ENCODE assay signal across 11 cellular contexts in the genomic region with DNA sequence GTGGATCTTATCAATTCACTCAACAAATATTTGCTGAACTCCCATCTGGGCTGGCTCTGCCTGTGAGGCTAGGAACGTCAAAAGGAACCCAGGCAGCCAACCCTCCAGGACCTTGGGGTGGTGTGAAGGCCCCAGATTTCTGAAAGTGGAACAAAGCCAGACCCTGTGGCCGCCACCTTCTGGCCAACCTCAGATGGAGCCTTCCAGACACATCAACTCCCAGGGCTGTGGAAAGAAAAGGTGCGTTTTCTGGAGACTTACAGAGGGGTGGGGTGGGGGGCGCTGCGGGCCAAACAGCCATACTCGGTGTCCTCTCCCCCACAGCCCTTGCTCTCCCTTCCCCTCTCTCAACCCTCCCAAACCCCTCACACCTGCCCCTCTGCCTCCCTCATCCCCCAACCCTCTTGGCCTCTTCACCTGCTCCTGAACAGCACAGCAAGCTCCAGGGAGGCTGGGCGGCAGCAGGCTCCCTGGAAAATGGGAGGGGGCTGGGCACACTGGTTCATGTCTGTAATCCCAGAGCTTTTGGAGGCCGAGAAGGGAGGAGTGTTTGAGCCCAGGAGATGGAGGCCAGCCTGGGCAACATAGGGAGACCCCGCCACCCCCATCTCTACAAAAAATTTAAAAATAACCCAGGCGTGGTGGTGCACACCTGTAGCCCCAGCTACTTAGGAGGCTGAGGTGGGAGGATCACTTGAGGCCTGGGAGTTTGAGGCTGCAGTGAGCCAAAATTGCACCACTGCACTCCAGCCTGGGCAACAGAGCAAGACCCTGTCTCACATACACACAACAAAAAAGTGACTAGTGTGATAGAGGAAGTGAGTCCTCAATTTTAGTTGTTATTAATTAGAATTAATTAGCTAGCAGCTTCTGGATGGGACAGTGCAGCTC. TPM values are rescaled to one million over a fixed set of nuclear protein-coding genes. Genes with fewer than 3 reads are reported as not detected.
A peak's percentile ranks its signal among the peaks of the same experiment; 100 is the strongest.
DNase-seq lines count a peak whose midpoint lies in the region; ATAC-seq and TF ChIP-seq lines count a peak whose summit lies in the region.
"Had no signal": no experiment of that assay in that cellular context is flagged by ENCODE, and none has a peak within 500 bp of the region (broad histone marks: within the 10 kb centered on the region; RNA-seq: fewer than 3 reads in every experiment).

No MANE protein-coding gene starts in this region.

- H3K9ac ChIP-seq in Karpas-422 (ENCODE audit: low read length): no peak overlapping the region

- no peaks in the 10 kb centered on the region for H3K9me3 ChIP-seq in Karpas-422 (ENCODE audit: low read length)

- H3K27me3 ChIP-seq in Karpas-422 (ENCODE audit: low read length): no peaks in the 10 kb centered on the region

- no peak overlapping the region for H3K4me3 ChIP-seq in Karpas-422 (ENCODE audit: low read length)

- DNase-seq in G401 (ENCODE audit: low spot score) (peak; percentile 19), Karpas-422 (peak; percentile 55), cerebellum (ENCODE audit: low spot score) (peak; percentile 28), sciatic nerve (ENCODE audit: low spot score) (peak; percentile 33), OCI-M2 (lab: John Stamatoyannopoulos, UW; ENCODE audit: unreplicated experiment) (no peak)
- no peak for DNase-seq in activated CD4-positive, alpha-beta T cell treated with anti-CD3 and anti-CD28 coated beads for 4 hours
- DNase-seq: activated CD4-positive, alpha-beta memory T cell treated with anti-CD3 and anti-CD28 coated beads for 36 hours; dermis blood vessel endothelial cell; NCI-H1436; stimulated activated naive CD4-positive, alpha-beta T cell had no signal

- ATAC-seq in sciatic nerve (no peak), GM18505 (IDR thresholded peaks at IDR 0.05; ENCODE audit: unreplicated experiment) (no peak)

- no peaks in the 10 kb centered on the region for H4K20me1 ChIP-seq in Karpas-422 (ENCODE audit: insufficient read depth, low read depth, low read length)

- in situ Hi-C loops in G401 (cut with HindIII; ENCODE audit: low sequenced_read_pairs): no loop called here

- peaks cover 7% of the 10 kb centered on the region for H3K4me1 ChIP-seq in Karpas-422 (ENCODE audit: low read length)

- no peaks in the 10 kb centered on the region for H3K9me2 ChIP-seq in Karpas-422 (replicated peaks; ENCODE audit: insufficient read depth, low read length)

- no peaks in the 10 kb centered on the region for H3K79me2 ChIP-seq in Karpas-422 (ENCODE audit: low read length)

- H3K4me2 ChIP-seq in Karpas-422 (ENCODE audit: low read depth, low read length, poor library complexity, severe bottlenecking): no peak overlapping the region

- no peak overlapping the region for H2AFZ ChIP-seq in Karpas-422 (ENCODE audit: low read length)

- H3K36me3 ChIP-seq in Karpas-422 (ENCODE audit: insufficient read depth, low read length): no peaks in the 10 kb centered on the region

- H3K27ac ChIP-seq in Karpas-422 (ENCODE audit: low read length): no peak overlapping the region

- intact Hi-C loops in sciatic nerve (cut with DNase I): no loop called here

- no peak for TF ChIP-seq POLR2A in GM18505 (IDR thresholded peaks at IDR 0.05; ENCODE audit: borderline replicate concordance, extremely low read depth, insufficient read depth, insufficient read length)

RNA-seq across cellular contexts. Expression of gene PRRC2B, which starts 45.0 kb away (rescaled TPM):
- 48.4 and 51.2 TPM in 2 replicates for total RNA-seq in G401 (2014; rRNA removed; shearing (Covaris generic))
- total RNA-seq in Karpas-422 (2014; rRNA removed; shearing (Covaris generic); ENCODE audit: low replicate concordance): 83.8 and 87.6 TPM in 2 replicates
- total RNA-seq in cerebellum (162 TPM), sciatic nerve (252 TPM)

RNA-seq across cellular contexts. Expression of gene PLPP7, which starts 59.4 kb away (rescaled TPM):
- 6.4 and 8.2 TPM in 2 replicates for total RNA-seq in G401 (2014; rRNA removed; shearing (Covaris generic))
- not detected in 2 replicates for total RNA-seq in Karpas-422 (2014; rRNA removed; shearing (Covaris generic); ENCODE audit: low replicate concordance)
- total RNA-seq in cerebellum (6.6 TPM), sciatic nerve (8.6 TPM)
- total RNA-seq: activated CD4-positive, alpha-beta memory T cell treated with anti-CD3 and anti-CD28 coated beads for 36 hours had no signal

Comparison
In these comparisons a context has a peak if more than half of its experiments do, and no peak if none do; other contexts are left out.
1. DNase-seq: peak in G401 (single experiment), Karpas-422 (single experiment), cerebellum (single experiment) and sciatic nerve (single experiment); none in OCI-M2 (single experiment) and activated CD4-positive, alpha-beta T cell treated with anti-CD3 and anti-CD28 coated beads for 4 hours (0 of 2).